ENCODE assay signal across 8 cellular contexts in the genomic region with DNA sequence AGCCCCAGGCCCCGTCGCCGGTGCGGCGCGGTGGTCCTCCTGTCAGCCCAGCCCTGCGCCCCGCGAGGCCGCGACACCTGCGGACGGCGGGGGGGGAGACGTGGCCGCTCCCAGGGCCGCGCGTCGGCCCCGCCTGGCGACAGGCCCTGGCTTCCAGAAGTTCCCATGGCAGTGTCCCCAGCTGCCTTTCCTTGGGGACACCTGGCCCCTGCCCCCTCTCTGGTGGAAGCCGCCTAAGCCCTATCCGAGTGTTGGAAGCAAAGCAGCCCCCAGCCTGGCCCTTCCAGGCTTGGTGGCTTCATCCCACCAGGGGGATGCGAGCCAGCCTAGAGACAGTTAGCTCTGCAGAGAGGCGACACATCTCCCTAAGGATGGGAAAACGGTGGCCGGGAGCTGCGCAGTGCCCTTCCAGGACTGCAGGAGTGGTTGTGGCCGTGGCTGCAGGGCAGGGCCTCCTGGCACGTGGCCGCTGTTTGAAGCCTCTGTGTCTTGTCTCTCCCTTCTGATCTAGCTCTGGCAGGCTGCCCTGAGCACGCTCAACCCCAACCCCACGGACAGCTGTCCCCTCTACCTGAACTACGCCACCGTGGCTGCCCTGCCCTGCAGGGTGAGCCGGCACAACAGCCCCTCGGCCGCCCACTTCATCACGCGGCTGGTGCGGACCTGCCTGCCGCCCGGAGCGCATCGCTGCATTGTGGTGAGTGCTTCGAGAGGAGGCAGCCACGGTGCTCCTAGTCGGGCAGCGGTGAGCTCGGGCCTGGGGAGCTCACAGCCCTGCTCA. TPM values are rescaled to one million over a fixed set of nuclear protein-coding genes. Genes with fewer than 3 reads are reported as not detected.
A peak's percentile ranks its signal among the peaks of the same experiment; 100 is the strongest.
DNase-seq lines count a peak whose midpoint lies in the region; ATAC-seq and TF ChIP-seq lines count a peak whose summit lies in the region.

No MANE protein-coding gene starts in this region.

- CTCF ChIA-PET in AG04449 (lab: Yijun Ruan, JAX), result interaction anchor here (1.0 kb wide), 1 partner anchor 13 kb away, joined by 3 read pairs; no protein-coding TSS in a partner anchor

- TF ChIP-seq CTCF in AG04449 (IDR thresholded peaks at IDR 0.05; ENCODE audit: insufficient read depth, low read length, missing control alignments) (no peak), BE2C (IDR thresholded peaks at IDR 0.05; ENCODE audit: low read depth, low read length) (no peak)

- peak overlapping the region; percentile 53 for H3K4me3 ChIP-seq in AG04449 (ENCODE audit: low read depth, low read length)
- peak overlapping the region; percentile 59 to 69 (median 62) for H3K4me3 ChIP-seq in subcutaneous abdominal adipose tissue (ENCODE audit: low read depth in 1 of 5, low read length in 5 of 5)
- H3K4me3 ChIP-seq in BE2C (ENCODE audit: low read depth, low read length), result no peak overlapping the region

- H3K9me3 ChIP-seq in subcutaneous abdominal adipose tissue (ENCODE audit: control insufficient read depth in 5 of 5, low read length in 5 of 5), result no peaks in the 10 kb centered on the region
- H3K9me3 ChIP-seq in BE2C, result no peaks in the 10 kb centered on the region

- DNase-seq in AG04449 (ENCODE audit: low read depth, low spot score) (no peak), KBM-7 (peak; percentile 23), astrocyte of the hippocampus (ENCODE audit: low read depth, low spot score) (peak; percentile 13), left colon (peak in 1 of 2 donors; percentile 48), NCI-H2227 treated with DMSO at 0.1 percent for 48 hours (lab: John Stamatoyannopoulos, UW) (no peak), BE2C (no peak)

- ATAC-seq in GM19324 (IDR thresholded peaks at IDR 0.05; ENCODE audit: low FRiP score, unreplicated experiment) (peak; percentile 1), left colon (peak; percentile 42)

- intact Hi-C loops in left colon (cut with DNase I, micrococcal nuclease), result no loop called here

- H3K36me3 ChIP-seq in subcutaneous abdominal adipose tissue (ENCODE audit: control insufficient read depth in 5 of 5, insufficient read depth in 5 of 5, low read length in 5 of 5), result peaks cover 0 to 38% (median 32%) of the 10 kb centered on the region in 5 donors
- no peaks in the 10 kb centered on the region for H3K36me3 ChIP-seq in BE2C

- in situ Hi-C loops in KBM-7 (cut with MboI; ENCODE audit: low pct_unique_long_range_greater_than_20kb, low sequenced_read_pairs), result no loop called here

- H3K9ac ChIP-seq in subcutaneous abdominal adipose tissue (ENCODE audit: low read length in 5 of 5), result peak overlapping the region in 4 of 5 donors; percentile 81 to 93 (median 84)

- POLR2A ChIA-PET in AG04449 (lab: Yijun Ruan, JAX), result no interaction called here

- H3K27ac ChIP-seq in subcutaneous abdominal adipose tissue (ENCODE audit: low read depth, low read length), result peak overlapping the region; percentile 46

- peaks cover 2 to 42% (median 32%) of the 10 kb centered on the region in 5 donors for H3K4me1 ChIP-seq in subcutaneous abdominal adipose tissue (ENCODE audit: control insufficient read depth in 5 of 5, insufficient read depth in 5 of 5, low read length in 5 of 5)
- H3K4me1 ChIP-seq in BE2C, result no peaks in the 10 kb centered on the region

- H3K27me3 ChIP-seq in subcutaneous abdominal adipose tissue (ENCODE audit: control insufficient read depth in 5 of 5, insufficient read depth in 4 of 5, low read length in 5 of 5) (no peaks in the 10 kb centered on the region), BE2C (no peaks in the 10 kb centered on the region)

RNA-seq across cellular contexts. Expression of a gene that starts 0.8 kb away (rescaled TPM):
- total RNA-seq in left colon, result 10 to 100 TPM; 30.3 to 31.1 TPM
- 0.82 TPM for polyA plus RNA-seq in BE2C (2012; ENCODE audit: insufficient read depth, insufficient read length, low read depth)

RNA-seq across cellular contexts. Expression of a gene that starts 42.3 kb away (rescaled TPM):
- 10 to 100 TPM; 39.6 to 40.7 TPM for total RNA-seq in left colon
- polyA plus RNA-seq in BE2C (2012; ENCODE audit: insufficient read depth, insufficient read length, low read depth), result 83.5 TPM

Comparison
In these comparisons a context has a peak if more than half of its experiments do, and no peak if none do; other contexts are left out.
1. DNase-seq: peak in KBM-7 (single experiment) and astrocyte of the hippocampus (single experiment); none in AG04449 (single experiment), NCI-H2227 treated with DMSO at 0.1 percent for 48 hours (single experiment) and BE2C (single experiment).